Comparison of ENCODE assay signal across 11 cellular contexts in genomic region chr2:106189764-106190468, GRCh38. TPM values are rescaled to one million over a fixed set of nuclear protein-coding genes. Genes with fewer than 3 reads are reported as not detected.
DNase-seq lines count a peak whose midpoint lies in the region; ATAC-seq and TF ChIP-seq lines count a peak whose summit lies in the region.
"Had no signal": no experiment of that assay in that cellular context is flagged by ENCODE, and none has a peak within 500 bp of the region (broad histone marks: within the 10 kb centered on the region; RNA-seq: fewer than 3 reads in every experiment).

No MANE protein-coding gene starts in this region.

- H3K27me3 ChIP-seq in CD4-positive, CD25-positive, alpha-beta regulatory T cell (ENCODE audit: control insufficient read depth, insufficient read depth, low read length) = no peaks in the 10 kb centered on the region
- no peaks in the 10 kb centered on the region for H3K27me3 ChIP-seq in HL-60 (ENCODE audit: insufficient read depth, poor library complexity, severe bottlenecking)
- H3K27me3 ChIP-seq in MM.1S (replicated peaks; ENCODE audit: insufficient read depth, low read length) = no peaks in the 10 kb centered on the region

- peaks cover 12% of the 10 kb centered on the region; the same call in 1 of the 2 replicates for H3F3A ChIP-seq in MM.1S (ENCODE audit: insufficient read depth, low read length)

- peaks cover 41 to 86% (median 64%) of the 10 kb centered on the region in 4 donors for H3K4me1 Mint-ChIP-seq in CD4-positive, CD25-positive, alpha-beta regulatory T cell
- H3K4me1 Mint-ChIP-seq in memory B cell (peaks cover 42% of the 10 kb centered on the region), nephron progenitor cell (peaks cover 62% of the 10 kb centered on the region)

- no peak overlapping the region for H3K4me2 ChIP-seq in MM.1S (ENCODE audit: low read depth, low read length)

- peak overlapping the region; percentile 48 to 75 (median 70) for H3K4me3 Mint-ChIP-seq in CD4-positive, CD25-positive, alpha-beta regulatory T cell
- H3K4me3 Mint-ChIP-seq in memory B cell (no peak overlapping the region), nephron progenitor cell (no peak overlapping the region)
- H3K4me3 Mint-ChIP-seq: activated CD8-positive, alpha-beta memory T cell treated with anti-CD3 and anti-CD28 coated beads, Interleukin-2, amount 10 ng/mL, durations not matched to agents 7 days and 5 days had no signal

- H3K27ac Mint-ChIP-seq in CD4-positive, CD25-positive, alpha-beta regulatory T cell = peak overlapping the region; percentile 18 to 77 (median 34)
- H3K27ac Mint-ChIP-seq in memory B cell (peak overlapping the region; percentile 49), nephron progenitor cell (no peak overlapping the region)

- no peaks in the 10 kb centered on the region for H3K9me3 ChIP-seq in CD4-positive, CD25-positive, alpha-beta regulatory T cell (ENCODE audit: control insufficient read depth in 2 of 2, low read length in 2 of 2)
- H3K9me3 ChIP-seq in MM.1S (replicated peaks; ENCODE audit: insufficient read depth, low read length) = no peaks in the 10 kb centered on the region

- no peak overlapping the region for H3K27ac ChIP-seq in CD4-positive, CD25-positive, alpha-beta regulatory T cell (ENCODE audit: insufficient read depth, low read length, poor library complexity, severe bottlenecking)
- peak overlapping the region; percentile 51 for H3K27ac ChIP-seq in HL-60 (replicated peaks)
- no peak overlapping the region for H3K27ac ChIP-seq in MM.1S (ENCODE audit: low read length)

- DNase-seq in CD4-positive, CD25-positive, alpha-beta regulatory T cell = peak in 1 of 3 donors; percentile 17
- DNase-seq in HL-60 (ENCODE audit: low read depth in 1 of 2, low spot score in 1 of 2) = peak; percentile 28 to 45
- DNase-seq in amniotic epithelial cell (ENCODE audit: low read depth) = peak; percentile 74
- DNase-seq in memory B cell (ENCODE audit: low spot score in 2 of 2) = no peak
- DNase-seq in NCI-H510A treated with DMSO at 0.1 percent for 48 hours (lab: John Stamatoyannopoulos, UW) = no peak
- no peak for DNase-seq in NCI-H2196 treated with DMSO at 0.1 percent for 48 hours (lab: John Stamatoyannopoulos, UW; ENCODE audit: unreplicated experiment)
- no peak for DNase-seq in MM.1S
- no peak for DNase-seq in nephron progenitor cell
- DNase-seq: activated CD8-positive, alpha-beta memory T cell treated with anti-CD3 and anti-CD28 coated beads, Interleukin-2, amount 10 ng/mL, durations not matched to agents 7 days and 5 days; NCI-H345; stimulated activated CD4-positive, alpha-beta T cell treated with anti-CD3 and anti-CD28 coated beads, Interleukin-15, amount 100 ng/mL, for 24 hours had no signal

- H3K9me3 Mint-ChIP-seq in CD4-positive, CD25-positive, alpha-beta regulatory T cell = no peaks in the 10 kb centered on the region
- H3K9me3 Mint-ChIP-seq in memory B cell = no peaks in the 10 kb centered on the region
- peaks cover 7% of the 10 kb centered on the region for H3K9me3 Mint-ChIP-seq in nephron progenitor cell

- peak overlapping the region; percentile 8 for H3K4me3 ChIP-seq in CD4-positive, CD25-positive, alpha-beta regulatory T cell (ENCODE audit: low read depth, low read length)
- H3K4me3 ChIP-seq in HL-60 (replicated peaks; ENCODE audit: insufficient read depth, low read length) (no peak overlapping the region), MM.1S (ENCODE audit: low read length) (no peak overlapping the region)

- H3K9me2 ChIP-seq in MM.1S (replicated peaks; ENCODE audit: insufficient read depth, low read length) = no peaks in the 10 kb centered on the region

- H3K27me3 Mint-ChIP-seq in CD4-positive, CD25-positive, alpha-beta regulatory T cell = no peaks in the 10 kb centered on the region
- H3K27me3 Mint-ChIP-seq in memory B cell (no peaks in the 10 kb centered on the region), nephron progenitor cell (ENCODE audit: low read depth, poor library complexity) (peaks cover 2% of the 10 kb centered on the region)

- H3K36me3 ChIP-seq in CD4-positive, CD25-positive, alpha-beta regulatory T cell (ENCODE audit: control insufficient read depth, insufficient read depth, low read length) = no peaks in the 10 kb centered on the region
- no peaks in the 10 kb centered on the region for H3K36me3 ChIP-seq in MM.1S (replicated peaks; ENCODE audit: insufficient read depth, low read length)

- peaks cover 63% of the 10 kb centered on the region for H3K79me2 ChIP-seq in MM.1S (ENCODE audit: low read length)

- no peaks in the 10 kb centered on the region for H4K20me1 ChIP-seq in MM.1S (ENCODE audit: insufficient read depth, low read length)

- ATAC-seq in CD4-positive, CD25-positive, alpha-beta regulatory T cell (ENCODE audit: low read depth in 2 of 2) = no peak
- ATAC-seq in memory B cell (ENCODE audit: low read depth) = no peak
- ATAC-seq: activated CD8-positive, alpha-beta memory T cell treated with anti-CD3 and anti-CD28 coated beads, Interleukin-2, amount 10 ng/mL, durations not matched to agents 7 days and 5 days had no signal

- H2AFZ ChIP-seq in MM.1S (ENCODE audit: low read length) = no peak overlapping the region

- TF ChIP-seq CTCF in HL-60 (IDR thresholded peaks at IDR 0.05; ENCODE audit: insufficient read depth, low read length) (no peak), MM.1S (IDR thresholded peaks at IDR 0.05; ENCODE audit: low read length) (no peak), nephron progenitor cell (IDR thresholded peaks at IDR 0.05) (no peak)

- H3K36me3 Mint-ChIP-seq in CD4-positive, CD25-positive, alpha-beta regulatory T cell = peaks cover 17% of the 10 kb centered on the region
- peaks cover 4% of the 10 kb centered on the region for H3K36me3 Mint-ChIP-seq in memory B cell
- peaks cover 51% of the 10 kb centered on the region for H3K36me3 Mint-ChIP-seq in nephron progenitor cell (ENCODE audit: low read depth)

- no peak overlapping the region for H3K9ac ChIP-seq in MM.1S (ENCODE audit: low read length)

- peaks cover 68% of the 10 kb centered on the region for H3K4me1 ChIP-seq in CD4-positive, CD25-positive, alpha-beta regulatory T cell (ENCODE audit: control insufficient read depth, insufficient read depth, low read length, poor library complexity, severe bottlenecking)
- H3K4me1 ChIP-seq in MM.1S (ENCODE audit: low read length) = peaks cover 7% of the 10 kb centered on the region

RNA-seq across cellular contexts. Expression of gene UXS1, which starts 4.2 kb away (rescaled TPM):
- total RNA-seq in CD4-positive, CD25-positive, alpha-beta regulatory T cell = 162 TPM
- 100 to 1,000 TPM in 3 of 4 donors, 10 to 100 TPM in 1; 83.3 to 125 (median 110) TPM for polyA plus RNA-seq in CD4-positive, CD25-positive, alpha-beta regulatory T cell

Comparison
In these comparisons a context has a peak if more than half of its experiments do, and no peak if none do; other contexts are left out.
1. DNase-seq: peak in HL-60 (2 of 2) and amniotic epithelial cell (single experiment); none in memory B cell (0 of 2), NCI-H510A treated with DMSO at 0.1 percent for 48 hours (single experiment), NCI-H2196 treated with DMSO at 0.1 percent for 48 hours (single experiment), MM.1S (single experiment) and nephron progenitor cell (single experiment).
2. H3K4me3 Mint-ChIP-seq: peak in CD4-positive, CD25-positive, alpha-beta regulatory T cell (4 of 4); none in memory B cell (single experiment) and nephron progenitor cell (single experiment).